In genomic region chr1:155082301-155082940, GRCh38 we compare ENCODE assay signal across 9 cellular contexts. TPM values are rescaled to one million over a fixed set of nuclear protein-coding genes. Genes with fewer than 3 reads are reported as not detected.
A peak's percentile ranks its signal among the peaks of the same experiment; 100 is the strongest.
DNase-seq lines count a peak whose midpoint lies in the region; FAIRE-seq and TF ChIP-seq lines count a peak whose summit lies in the region.
"Had no signal": no experiment of that assay in that cellular context is flagged by ENCODE, and none has a peak within 500 bp of the region (broad histone marks: within the 10 kb centered on the region; RNA-seq: fewer than 3 reads in every experiment).

No MANE protein-coding gene starts in this region.

- H3K27ac ChIP-seq in OCI-LY7 (ENCODE audit: low read depth, low read length, poor library complexity, severe bottlenecking) (no peak overlapping the region), endothelial cell of umbilical vein (ENCODE audit: insufficient read depth, low read depth, low read length) (no peak overlapping the region)

- no peak for TF ChIP-seq POLR2A in endothelial cell of umbilical vein (IDR thresholded peaks at IDR 0.05; ENCODE audit: low read depth, low read length)

- CTCF ChIA-PET in OCI-LY7 (lab: Charles Lee; ENCODE audit: unreplicated experiment), result no interaction called here
- CTCF ChIA-PET in endothelial cell of umbilical vein (lab: Charles Lee), result interaction anchor here (1.0 kb wide), 1 partner anchor 176 kb away, joined by 3 read pairs; no protein-coding TSS in a partner anchor

- FAIRE-seq in endothelial cell of umbilical vein (lab: Jason Lieb, UNC), result no peak

- H3K9me3 ChIP-seq in OCI-LY7 (ENCODE audit: low read length), result no peaks in the 10 kb centered on the region
- H3K9me3 ChIP-seq in endothelial cell of umbilical vein (replicated peaks; ENCODE audit: control insufficient read depth, insufficient read depth, low read length), result no peaks in the 10 kb centered on the region

- H3K4me3 ChIP-seq in OCI-LY7 (ENCODE audit: low read depth, low read length, poor library complexity, severe bottlenecking), result no peak overlapping the region
- H3K4me3 ChIP-seq in endothelial cell of umbilical vein (replicated peaks in 1 of 3; ENCODE audit: insufficient read depth in 1 of 3, low read depth in 1 of 3, low read length in 3 of 3), result no peak overlapping the region

- H3K36me3 ChIP-seq in OCI-LY7 (ENCODE audit: insufficient read depth, low read length), result no peaks in the 10 kb centered on the region
- H3K36me3 ChIP-seq in endothelial cell of umbilical vein (ENCODE audit: control insufficient read depth in 2 of 2, extremely low read depth in 1 of 2, insufficient read depth in 2 of 2, low read length in 2 of 2), result no peaks in the 10 kb centered on the region

- H3K4me1 ChIP-seq in OCI-LY7 (ENCODE audit: insufficient read depth, low read length, poor library complexity, severe bottlenecking), result peaks cover 64% of the 10 kb centered on the region
- H3K4me1 ChIP-seq in endothelial cell of umbilical vein (ENCODE audit: control insufficient read depth, extremely low read depth, insufficient read depth, low read length), result peaks cover 15% of the 10 kb centered on the region

- dilution Hi-C loops in endothelial cell of umbilical vein (cut with MboI; ENCODE audit: extremely low pct_ligation_motif_present, low sequenced_read_pairs), result no loop called here

- no peaks in the 10 kb centered on the region for H4K20me1 ChIP-seq in OCI-LY7 (ENCODE audit: insufficient read depth, low read length)
- no peaks in the 10 kb centered on the region for H4K20me1 ChIP-seq in endothelial cell of umbilical vein (replicated peaks; ENCODE audit: control insufficient read depth, extremely low read depth, insufficient read depth, low read length)

- H3K9me2 ChIP-seq in OCI-LY7 (ENCODE audit: insufficient read depth, low read length), result no peaks in the 10 kb centered on the region

- no peak overlapping the region for H3K9ac ChIP-seq in endothelial cell of umbilical vein (replicated peaks; ENCODE audit: extremely low read depth, insufficient read depth, low read length)

- peaks cover 35 to 46% of the 10 kb centered on the region in 2 experiments for H3K27me3 ChIP-seq in endothelial cell of umbilical vein (ENCODE audit: control insufficient read depth in 2 of 2, insufficient read depth in 2 of 2, low read length in 2 of 2)

- H3K9me1 ChIP-seq in endothelial cell of umbilical vein (replicated peaks; ENCODE audit: control insufficient read depth, extremely low read depth, insufficient read depth, low read length), result no peaks in the 10 kb centered on the region

- no peak for TF ChIP-seq CTCF in OCI-LY7 (conservative IDR thresholded peaks at IDR 0.05; ENCODE audit: low read length)
- no peak for TF ChIP-seq CTCF in endothelial cell of umbilical vein (IDR thresholded peaks at IDR 0.05; ENCODE audit: extremely low read depth in 1 of 2, insufficient read depth in 1 of 2, low read depth in 1 of 2, low read length in 2 of 2)

- no TSS peak for BruUV-seq in OCI-LY7 (replicated peaks; lab: Mats Ljungman, UMichigan)
- no TSS peak for BruUV-seq in endothelial cell of umbilical vein (replicated peaks; lab: Mats Ljungman, UMichigan)

- H2AFZ ChIP-seq in OCI-LY7 (ENCODE audit: low read length) (no peak overlapping the region), endothelial cell of umbilical vein (ENCODE audit: low read depth, low read length) (no peak overlapping the region)

- DNase-seq in NCI-H82 (lab: John Stamatoyannopoulos, UW) (peak; percentile 64), NCI-H82 treated with DMSO at 0.1 percent for 48 hours (lab: John Stamatoyannopoulos, UW; ENCODE audit: unreplicated experiment) (no peak), OCI-LY7 (ENCODE audit: low spot score) (no peak), endothelial cell of umbilical vein (ENCODE audit: low read depth, low spot score) (no peak), retina (peak; percentile 54), HK-2 (ENCODE audit: unreplicated experiment) (no peak), NCI-H524 treated with DMSO at 0.1 percent for 48 hours (lab: John Stamatoyannopoulos, UW) (no peak), AG08396 (ENCODE audit: low spot score) (no peak)
- DNase-seq: NCI-H1694 had no signal

- POLR2A ChIA-PET in OCI-LY7 (lab: Charles Lee), result no interaction called here
- POLR2A ChIA-PET in endothelial cell of umbilical vein (lab: Charles Lee), result no interaction called here

- intact Hi-C loops in OCI-LY7 (cut with micrococcal nuclease; ENCODE audit: unreplicated experiment) (no loop called here), endothelial cell of umbilical vein (cut with micrococcal nuclease) (no loop called here)

- H3K79me2 ChIP-seq in OCI-LY7 (ENCODE audit: insufficient read depth, low read depth, low read length) (no peaks in the 10 kb centered on the region), endothelial cell of umbilical vein (ENCODE audit: control insufficient read depth, insufficient read depth, low read length) (no peaks in the 10 kb centered on the region)

- peak overlapping the region; percentile 13; the same call in 1 of the 2 replicates for H3K4me2 ChIP-seq in OCI-LY7 (ENCODE audit: low read length)
- no peak overlapping the region for H3K4me2 ChIP-seq in endothelial cell of umbilical vein (ENCODE audit: insufficient read depth, low read length)

TF ChIP-seq in endothelial cell of umbilical vein, 7 proteins besides CTCF, POLR2A, EP300 and RAD21 (continues in another document):
- peak; percentile 17 for TF ChIP-seq EZH2 (IDR thresholded peaks at IDR 0.05; ENCODE audit: borderline replicate concordance, low read depth, low read length, severe bottlenecking)
- TF ChIP-seq FOS (IDR thresholded peaks at IDR 0.05; ENCODE audit: borderline replicate concordance, insufficient read depth, low read length), result no peak
- no peak for TF ChIP-seq JUN (IDR thresholded peaks at IDR 0.05; ENCODE audit: borderline replicate concordance, insufficient read depth, insufficient read length, low read depth)
- TF ChIP-seq POLR2AphosphoS5 (IDR thresholded peaks at IDR 0.05; ENCODE audit: insufficient read depth, low read depth, low read length), result no peak

RNA-seq across cellular contexts. Expression of gene EFNA3, which starts 3.8 kb away (rescaled TPM):
- total RNA-seq in OCI-LY7 (2014; rRNA removed; shearing (Covaris generic)), result 5.7 and 6.7 TPM in 2 replicates
- 4.8 and 10.8 TPM in 2 replicates for total RNA-seq in OCI-LY7 (2022)
- 2.2 TPM in 2 replicates for total RNA-seq in endothelial cell of umbilical vein
- polyA plus RNA-seq in endothelial cell of umbilical vein, result 2.5 and 4.2 TPM in 2 replicates
- polyA plus RNA-seq in endothelial cell of umbilical vein (2011; cell fraction: cytosol; rRNA removed), result 2.0 and 3.0 TPM in 2 replicates
- 1.1 and 2.3 TPM in 2 replicates for polyA plus RNA-seq in endothelial cell of umbilical vein (2011; cell fraction: nucleus; rRNA removed)
- 1.5 and 2.3 TPM in 2 replicates for polyA plus RNA-seq in endothelial cell of umbilical vein (2012)
- 1.2 and 1.6 TPM in 2 replicates for polyA minus RNA-seq in endothelial cell of umbilical vein
- polyA minus RNA-seq in endothelial cell of umbilical vein (2011; cell fraction: cytosol; rRNA and poly(A)+ RNA removed), result 4.2 TPM
- polyA minus RNA-seq in endothelial cell of umbilical vein (2011; cell fraction: nucleus; rRNA and poly(A)+ RNA removed), result 0.24 and 0.77 TPM in 2 replicates

RNA-seq across cellular contexts. Expression of gene EFNA4, which starts 18.9 kb away (rescaled TPM):
- 10.5 and 11.5 TPM in 2 replicates for total RNA-seq in OCI-LY7 (2014; rRNA removed; shearing (Covaris generic))
- 9.0 and 10.1 TPM in 2 replicates for total RNA-seq in OCI-LY7 (2022)
- total RNA-seq in endothelial cell of umbilical vein, result 16.5 and 17.5 TPM in 2 replicates
- polyA plus RNA-seq in endothelial cell of umbilical vein, result 25.2 and 28.0 TPM in 2 replicates
- polyA plus RNA-seq in endothelial cell of umbilical vein (2011; cell fraction: cytosol; rRNA removed), result 23.2 and 26.4 TPM in 2 replicates
- 13.1 and 13.8 TPM in 2 replicates for polyA plus RNA-seq in endothelial cell of umbilical vein (2011; cell fraction: nucleus; rRNA removed)
- 17.4 and 19.5 TPM in 2 replicates for polyA plus RNA-seq in endothelial cell of umbilical vein (2012)
- 15.3 and 15.7 TPM in 2 replicates for polyA minus RNA-seq in endothelial cell of umbilical vein
- 5.7 TPM for polyA minus RNA-seq in endothelial cell of umbilical vein (2011; cell fraction: cytosol; rRNA and poly(A)+ RNA removed)
- 4.5 and 7.1 TPM in 2 replicates for polyA minus RNA-seq in endothelial cell of umbilical vein (2011; cell fraction: nucleus; rRNA and poly(A)+ RNA removed)

RNA-seq across cellular contexts. Expression of gene ADAM15, which starts 31.3 kb away (rescaled TPM):
- 14.2 and 19.7 TPM in 2 replicates for total RNA-seq in OCI-LY7 (2014; rRNA removed; shearing (Covaris generic))
- total RNA-seq in OCI-LY7 (2022) (50.4 and 56.1 TPM in 2 replicates), endothelial cell of umbilical vein (268 and 299 TPM in 2 replicates)
- 295 and 397 TPM in 2 replicates for polyA plus RNA-seq in endothelial cell of umbilical vein
- 175 and 217 TPM in 2 replicates for polyA plus RNA-seq in endothelial cell of umbilical vein (2011; cell fraction: cytosol; rRNA removed)
- 279 and 369 TPM in 2 replicates for polyA plus RNA-seq in endothelial cell of umbilical vein (2011; cell fraction: nucleus; rRNA removed)
- 163 and 171 TPM in 2 replicates for polyA plus RNA-seq in endothelial cell of umbilical vein (2012)
- polyA minus RNA-seq in endothelial cell of umbilical vein, result 240 and 273 TPM in 2 replicates
- polyA minus RNA-seq in endothelial cell of umbilical vein (2011; cell fraction: cytosol; rRNA and poly(A)+ RNA removed), result 215 TPM
- 94.3 and 106 TPM in 2 replicates for polyA minus RNA-seq in endothelial cell of umbilical vein (2011; cell fraction: nucleus; rRNA and poly(A)+ RNA removed)

RNA-seq across cellular contexts. Expression of gene EFNA1, which starts 45.3 kb away (rescaled TPM):
- not detected in 2 replicates for total RNA-seq in OCI-LY7 (2014; rRNA removed; shearing (Covaris generic))
- total RNA-seq in OCI-LY7 (2022) (not detected in 2 replicates), endothelial cell of umbilical vein (107 and 111 TPM in 2 replicates)
- 289 and 295 TPM in 2 replicates for polyA plus RNA-seq in endothelial cell of umbilical vein
- polyA plus RNA-seq in endothelial cell of umbilical vein (2011; cell fraction: cytosol; rRNA removed), result 268 and 300 TPM in 2 replicates
- 383 and 395 TPM in 2 replicates for polyA plus RNA-seq in endothelial cell of umbilical vein (2011; cell fraction: nucleus; rRNA removed)
- 46.9 and 49.6 TPM in 2 replicates for polyA plus RNA-seq in endothelial cell of umbilical vein (2012)
- polyA minus RNA-seq in endothelial cell of umbilical vein, result 211 and 255 TPM in 2 replicates
- polyA minus RNA-seq in endothelial cell of umbilical vein (2011; cell fraction: cytosol; rRNA and poly(A)+ RNA removed), result 133 TPM
- polyA minus RNA-seq in endothelial cell of umbilical vein (2011; cell fraction: nucleus; rRNA and poly(A)+ RNA removed), result 87.5 and 107 TPM in 2 replicates

RNA-seq across cellular contexts. Expression of gene DCST1, which starts 48.8 kb away (rescaled TPM):
- not detected in 2 replicates for total RNA-seq in OCI-LY7 (2014; rRNA removed; shearing (Covaris generic))
- not detected in 2 replicates for total RNA-seq in OCI-LY7 (2022)
- total RNA-seq in endothelial cell of umbilical vein, result not detected in 2 replicates
- polyA plus RNA-seq in endothelial cell of umbilical vein, result not detected in 2 replicates
- not detected in 2 replicates for polyA plus RNA-seq in endothelial cell of umbilical vein (2011; cell fraction: cytosol; rRNA removed)
- polyA plus RNA-seq in endothelial cell of umbilical vein (2011; cell fraction: nucleus; rRNA removed), result not detected in 2 replicates
- polyA plus RNA-seq in endothelial cell of umbilical vein (2012), result not detected in 2 replicates
- not detected in 2 replicates for polyA minus RNA-seq in endothelial cell of umbilical vein
- polyA minus RNA-seq in endothelial cell of umbilical vein (2011; cell fraction: cytosol; rRNA and poly(A)+ RNA removed), result not detected
- polyA minus RNA-seq in endothelial cell of umbilical vein (2011; cell fraction: nucleus; rRNA and poly(A)+ RNA removed), result not detected in 2 replicates

Comparison
In these comparisons a context has a peak if more than half of its experiments do, and no peak if none do; other contexts are left out.
1. DNase-seq: peak in NCI-H82 (single experiment) and retina (single experiment); none in NCI-H82 treated with DMSO at 0.1 percent for 48 hours (single experiment), OCI-LY7 (single experiment), endothelial cell of umbilical vein (single experiment), HK-2 (single experiment), NCI-H524 treated with DMSO at 0.1 percent for 48 hours (single experiment) and AG08396 (single experiment).